ENCODE assay signal across 19 cellular contexts in genomic region chr1:1253314-1253713, GRCh38. TPM values are rescaled to one million over a fixed set of nuclear protein-coding genes. Genes with fewer than 3 reads are reported as not detected.
DNase-seq lines count a peak whose midpoint lies in the region; ATAC-seq and TF ChIP-seq lines count a peak whose summit lies in the region.
"Had no signal": no experiment of that assay in that cellular context is flagged by ENCODE, and none has a peak within 500 bp of the region (broad histone marks: within the 10 kb centered on the region; RNA-seq: fewer than 3 reads in every experiment).

No MANE protein-coding gene starts in this region.

- H3K27me3 Mint-ChIP-seq in activated T-helper 17 cell treated with anti-CD3 and anti-CD28 coated beads, Interleukin-2, amount 50 U/mL, for 72 hours: no peaks in the 10 kb centered on the region
- no peaks in the 10 kb centered on the region for H3K27me3 Mint-ChIP-seq in natural killer cell (ENCODE audit: low read depth in 2 of 2)
- H3K27me3 Mint-ChIP-seq: CD4-positive, alpha-beta memory T cell had no signal

- H3K36me3 Mint-ChIP-seq in activated T-helper 17 cell treated with anti-CD3 and anti-CD28 coated beads, Interleukin-2, amount 50 U/mL, for 72 hours (ENCODE audit: low read depth): peaks cover 61% of the 10 kb centered on the region
- H3K36me3 Mint-ChIP-seq in natural killer cell: no peaks in the 10 kb centered on the region

- H3K4me3 ChIP-seq in BLaER1: no peak overlapping the region
- no peak overlapping the region for H3K4me3 ChIP-seq in BLaER1 treated with 17β-estradiol and CSF1 and Interleukin-3, amounts not matched to agents 10 nM and 100 nM
- H3K4me3 ChIP-seq: GM12878 had no signal

- peaks cover 4% of the 10 kb centered on the region for H3K27me3 ChIP-seq in BLaER1
- peaks cover 1 to 4% (median 3%) of the 10 kb centered on the region in 11 experiments; a peak in 21 of 22 replicates for H3K27me3 ChIP-seq in BLaER1 treated with 17β-estradiol and CSF1 and Interleukin-3, amounts not matched to agents 10 nM and 100 nM

- H3K36me3 ChIP-seq in BLaER1: peaks cover 53% of the 10 kb centered on the region
- peaks cover 34 to 57% (median 51%) of the 10 kb centered on the region in 11 experiments for H3K36me3 ChIP-seq in BLaER1 treated with 17β-estradiol and CSF1 and Interleukin-3, amounts not matched to agents 10 nM and 100 nM

- H3K4me2 ChIP-seq in BLaER1: peak overlapping the region; percentile 49
- peak overlapping the region in 6 of 11 experiments; percentile 29 to 88 (median 46); a peak in 7 of 22 replicates for H3K4me2 ChIP-seq in BLaER1 treated with 17β-estradiol and CSF1 and Interleukin-3, amounts not matched to agents 10 nM and 100 nM

- peak overlapping the region; percentile 79 for H3K27ac Mint-ChIP-seq in activated T-helper 17 cell treated with anti-CD3 and anti-CD28 coated beads, Interleukin-2, amount 50 U/mL, for 72 hours
- peak overlapping the region; percentile 42 to 78 for H3K27ac Mint-ChIP-seq in natural killer cell

- no peak overlapping the region for H3K9ac ChIP-seq in BLaER1
- no peak overlapping the region for H3K9ac ChIP-seq in BLaER1 treated with 17β-estradiol and CSF1 and Interleukin-3, amounts not matched to agents 10 nM and 100 nM

- H3K9me3 Mint-ChIP-seq in activated T-helper 17 cell treated with anti-CD3 and anti-CD28 coated beads, Interleukin-2, amount 50 U/mL, for 72 hours: no peaks in the 10 kb centered on the region
- no peaks in the 10 kb centered on the region for H3K9me3 Mint-ChIP-seq in natural killer cell
- H3K9me3 Mint-ChIP-seq: CD4-positive, alpha-beta memory T cell; H9 had no signal

- no peak overlapping the region for H3K27ac ChIP-seq in BLaER1
- H3K27ac ChIP-seq in BLaER1 treated with 17β-estradiol and CSF1 and Interleukin-3, amounts not matched to agents 10 nM and 100 nM: no peak overlapping the region
- H3K27ac ChIP-seq: HL-60 had no signal

- H3K9me3 ChIP-seq in BLaER1: no peaks in the 10 kb centered on the region; the same call in 1 of the 2 replicates
- H3K9me3 ChIP-seq in BLaER1 treated with 17β-estradiol and CSF1 and Interleukin-3, amounts not matched to agents 10 nM and 100 nM (replicated peaks in 1 of 11): peaks cover 0 to 4% (median 0%) of the 10 kb centered on the region in 11 experiments; a peak in 2 of 22 replicates

- no peak for ATAC-seq in activated T-helper 17 cell treated with anti-CD3 and anti-CD28 coated beads, Interleukin-2, amount 50 U/mL, for 72 hours (replicated peaks)
- no peak for ATAC-seq in natural killer cell
- ATAC-seq: GM12878 had no signal

- no peak for DNase-seq in natural killer cell
- no peak for DNase-seq in NCI-H524 treated with DMSO at 0.1 percent for 48 hours (lab: John Stamatoyannopoulos, UW)
- no peak for DNase-seq in HUDEP-2 (lab: John Stamatoyannopoulos, UW; ENCODE audit: unreplicated experiment in 76 of 76)
- DNase-seq in ureter (ENCODE audit: low spot score): no peak
- DNase-seq: CD4-positive, alpha-beta memory T cell; DND-41; H9; MV-4-11; NCI-H1105 treated with DMSO at 0.1 percent for 48 hours; NCI-H2029 treated with DMSO at 0.1 percent for 48 hours; NCI-H226; NCI-H524; NCI-H82; SHP77 had no signal

- no peak for TF ChIP-seq CTCF in natural killer cell (IDR thresholded peaks at IDR 0.05)

- no peaks in the 10 kb centered on the region for H3K4me1 Mint-ChIP-seq in activated T-helper 17 cell treated with anti-CD3 and anti-CD28 coated beads, Interleukin-2, amount 50 U/mL, for 72 hours
- peaks cover 7 to 21% of the 10 kb centered on the region in 2 donors for H3K4me1 Mint-ChIP-seq in natural killer cell

- H4K20me1 ChIP-seq in BLaER1: peaks cover 72% of the 10 kb centered on the region
- H4K20me1 ChIP-seq in BLaER1 treated with 17β-estradiol and CSF1 and Interleukin-3, amounts not matched to agents 10 nM and 100 nM: peaks cover 57 to 89% (median 73%) of the 10 kb centered on the region in 11 experiments

- intact Hi-C loops in natural killer cell (cut with micrococcal nuclease): no loop called here

- H3K4me1 ChIP-seq in BLaER1: peaks cover 90% of the 10 kb centered on the region
- peaks cover 53 to 89% (median 85%) of the 10 kb centered on the region in 10 experiments for H3K4me1 ChIP-seq in BLaER1 treated with 17β-estradiol and CSF1 and Interleukin-3, amounts not matched to agents 10 nM and 100 nM

- no peak overlapping the region for H3K4me3 Mint-ChIP-seq in activated T-helper 17 cell treated with anti-CD3 and anti-CD28 coated beads, Interleukin-2, amount 50 U/mL, for 72 hours
- H3K4me3 Mint-ChIP-seq in natural killer cell: no peak overlapping the region
- H3K4me3 Mint-ChIP-seq: CD4-positive, alpha-beta memory T cell; H9 had no signal

RNA-seq across cellular contexts. Expression of gene C1QTNF12, which starts 6.8 kb away (rescaled TPM):
- 1 to 10 TPM; 1.8 to 7.5 TPM for total RNA-seq in activated T-helper 17 cell treated with anti-CD3 and anti-CD28 coated beads, Interleukin-2, amount 50 U/mL, for 72 hours
- 1 to 10 TPM; 2.6 to 4.1 (median 4.1) TPM for total RNA-seq in natural killer cell
- 3.4 TPM for total RNA-seq in ureter

RNA-seq across cellular contexts. Expression of gene UBE2J2, which starts 20.3 kb away (rescaled TPM):
- total RNA-seq in activated T-helper 17 cell treated with anti-CD3 and anti-CD28 coated beads, Interleukin-2, amount 50 U/mL, for 72 hours: 10 to 100 TPM; 68.7 to 78.0 TPM
- 10 to 100 TPM; 66.0 to 84.2 (median 78.1) TPM for total RNA-seq in natural killer cell
- 59.8 TPM for total RNA-seq in ureter

RNA-seq across cellular contexts. Expression of gene B3GALT6, which starts 21.3 kb away (rescaled TPM):
- total RNA-seq in activated T-helper 17 cell treated with anti-CD3 and anti-CD28 coated beads, Interleukin-2, amount 50 U/mL, for 72 hours: 10 to 100 TPM; 10.9 to 16.7 TPM
- total RNA-seq in natural killer cell (10 to 100 TPM; 13.7 to 16.5 (median 16.3) TPM), ureter (14.8 TPM)

RNA-seq across cellular contexts. Expression of gene SDF4, which starts 21.5 kb away (rescaled TPM):
- 100 to 1,000 TPM; 169 to 773 TPM for total RNA-seq in activated T-helper 17 cell treated with anti-CD3 and anti-CD28 coated beads, Interleukin-2, amount 50 U/mL, for 72 hours
- total RNA-seq in natural killer cell (100 to 1,000 TPM; 176 to 211 (median 184) TPM), ureter (134 TPM)

RNA-seq across cellular contexts. Expression of gene SCNN1D, which starts 26.9 kb away (rescaled TPM):
- 1 to 10 TPM; 4.7 to 9.8 TPM for total RNA-seq in activated T-helper 17 cell treated with anti-CD3 and anti-CD28 coated beads, Interleukin-2, amount 50 U/mL, for 72 hours
- total RNA-seq in natural killer cell (10 to 100 TPM in 1 of 3 donors, 1 to 10 TPM in 2; 6.9 to 13.1 (median 9.4) TPM), ureter (6.6 TPM)
